Comparison of ENCODE assay signal across 13 cellular contexts in genomic region chr7:41182782-41183181, GRCh38.
DNase-seq lines count a peak whose midpoint lies in the region; ATAC-seq, FAIRE-seq and TF ChIP-seq lines count a peak whose summit lies in the region.
"Had no signal": no experiment of that assay in that cellular context is flagged by ENCODE, and none has a peak within 500 bp of the region (broad histone marks: within the 10 kb centered on the region; RNA-seq: fewer than 3 reads in every experiment).

No MANE protein-coding gene starts in this region.

- H3K9ac ChIP-seq in PC-3 (ENCODE audit: low read length) = peak overlapping the region; percentile 82
- no peak overlapping the region for H3K9ac ChIP-seq in endothelial cell of umbilical vein (replicated peaks; ENCODE audit: extremely low read depth, insufficient read depth, low read length)
- H3K9ac ChIP-seq: GM23248 had no signal

- dilution Hi-C loops in endothelial cell of umbilical vein (cut with MboI; ENCODE audit: extremely low pct_ligation_motif_present, low sequenced_read_pairs) = no loop called here

- no peaks in the 10 kb centered on the region for H3K79me2 ChIP-seq in PC-3 (ENCODE audit: low read length)
- no peaks in the 10 kb centered on the region for H3K79me2 ChIP-seq in endothelial cell of umbilical vein (ENCODE audit: control insufficient read depth, insufficient read depth, low read length)

- no peak for FAIRE-seq in endothelial cell of umbilical vein (lab: Jason Lieb, UNC)
- FAIRE-seq: GM12878, H54 had no signal

- peak; percentile 4; the same call in 1 of the 2 replicates for ATAC-seq in PC-3
- no peak for ATAC-seq in HG03095 (IDR thresholded peaks at IDR 0.05; ENCODE audit: unreplicated experiment)
- ATAC-seq: CD8-positive, alpha-beta T cell; HCT116 had no signal

- POLR2A ChIA-PET in PC-3 (lab: Charles Lee; ENCODE audit: unreplicated experiment) = interaction anchor here (0.6 kb wide), 2 partner anchors 134 to 182 kb away, joined by 3 to 6 read pairs; no protein-coding TSS in a partner anchor
- POLR2A ChIA-PET in endothelial cell of umbilical vein (lab: Charles Lee) = no interaction called here

- H3K27ac ChIP-seq in PC-3 (ENCODE audit: low read length) (peak overlapping the region; percentile 99), endothelial cell of umbilical vein (ENCODE audit: insufficient read depth, low read depth, low read length) (no peak overlapping the region), prostate gland (no peak overlapping the region)
- H3K27ac ChIP-seq: GM23248 had no signal

- intact Hi-C loops in PC-3 (cut with micrococcal nuclease) (loop anchor here (1.0 to 10.0 kb wide), 3 partner anchors 75 to 360 kb away; no protein-coding TSS in a partner anchor), endothelial cell of umbilical vein (cut with micrococcal nuclease) (no loop called here), prostate gland (cut with DNase I) (no loop called here)

- CTCF ChIA-PET in PC-3 (lab: Charles Lee) = interaction anchor here (0.6 to 1.0 kb wide), 4 partner anchors 57 to 522 kb away, joined by 3 to 5 read pairs (median 4); no protein-coding TSS in a partner anchor
- CTCF ChIA-PET in endothelial cell of umbilical vein (lab: Charles Lee) = interaction anchor here (1.3 kb wide), 1 partner anchor 180 kb away, joined by 4 read pairs; no protein-coding TSS in a partner anchor

- 93% methylated on average over 2 of the region's 2 CpGs for WGBS in prostate gland

- DNase-seq in DMS 273 (lab: John Stamatoyannopoulos, UW; ENCODE audit: unreplicated experiment) = peak; percentile 50
- no peak for DNase-seq in DMS 273 treated with DMSO at 0.1 percent for 48 hours (lab: John Stamatoyannopoulos, UW)
- no peak for DNase-seq in PC-3
- no peak for DNase-seq in endothelial cell of umbilical vein (ENCODE audit: low read depth, low spot score)
- DNase-seq in prostate gland (ENCODE audit: low spot score) = no peak
- no peak for DNase-seq in SW 1271 (lab: John Stamatoyannopoulos, UW)
- DNase-seq: CD8-positive, alpha-beta T cell; COR-L47; GM23248 had no signal

- H3K9me3 ChIP-seq in PC-3 (ENCODE audit: low read length) = no peaks in the 10 kb centered on the region
- H3K9me3 ChIP-seq in endothelial cell of umbilical vein (replicated peaks; ENCODE audit: control insufficient read depth, insufficient read depth, low read length) = no peaks in the 10 kb centered on the region
- H3K9me3 ChIP-seq in prostate gland = no peaks in the 10 kb centered on the region

- no peaks in the 10 kb centered on the region for H4K20me1 ChIP-seq in PC-3 (ENCODE audit: low read length)
- no peaks in the 10 kb centered on the region for H4K20me1 ChIP-seq in endothelial cell of umbilical vein (replicated peaks; ENCODE audit: control insufficient read depth, extremely low read depth, insufficient read depth, low read length)

- H3K9me2 ChIP-seq in PC-3 (replicated peaks; ENCODE audit: low read length) = no peaks in the 10 kb centered on the region

- TF ChIP-seq CTCF in PC-3 (conservative IDR thresholded peaks at IDR 0.05; ENCODE audit: low read depth, low read length) (no peak), endothelial cell of umbilical vein (IDR thresholded peaks at IDR 0.05; ENCODE audit: extremely low read depth in 1 of 2, insufficient read depth in 1 of 2, low read depth in 1 of 2, low read length in 2 of 2) (no peak), prostate gland (IDR thresholded peaks at IDR 0.05) (no peak)

- H3K9me1 ChIP-seq in endothelial cell of umbilical vein (replicated peaks; ENCODE audit: control insufficient read depth, extremely low read depth, insufficient read depth, low read length) = no peaks in the 10 kb centered on the region

- H3K4me2 ChIP-seq in PC-3 (ENCODE audit: low read length) = peak overlapping the region; percentile 33
- H3K4me2 ChIP-seq in endothelial cell of umbilical vein (ENCODE audit: insufficient read depth, low read length) = no peak overlapping the region

- TF ChIP-seq POLR2A in endothelial cell of umbilical vein (IDR thresholded peaks at IDR 0.05; ENCODE audit: low read depth, low read length) (no peak), prostate gland (IDR thresholded peaks at IDR 0.05) (no peak)

- BruUV-seq in PC-3 (replicated peaks; lab: Mats Ljungman, UMichigan) = no TSS peak
- no TSS peak for BruUV-seq in endothelial cell of umbilical vein (replicated peaks; lab: Mats Ljungman, UMichigan)

- H3F3A ChIP-seq in PC-3 (ENCODE audit: low read length, unreplicated experiment) = no peaks in the 10 kb centered on the region

- no peak overlapping the region for H3K4me3 ChIP-seq in PC-3 (ENCODE audit: low read length)
- no peak overlapping the region for H3K4me3 ChIP-seq in endothelial cell of umbilical vein (replicated peaks in 1 of 3; ENCODE audit: insufficient read depth in 1 of 3, low read depth in 1 of 3, low read length in 3 of 3)
- no peak overlapping the region for H3K4me3 ChIP-seq in prostate gland
- H3K4me3 ChIP-seq: GM12878, GM23248 had no signal

- H3K4me1 ChIP-seq in PC-3 (ENCODE audit: insufficient read depth, low read length) (peaks cover 51% of the 10 kb centered on the region), endothelial cell of umbilical vein (ENCODE audit: control insufficient read depth, extremely low read depth, insufficient read depth, low read length) (peaks cover 12% of the 10 kb centered on the region), prostate gland (replicated peaks) (no peaks in the 10 kb centered on the region)

- no peaks in the 10 kb centered on the region for H3K27me3 ChIP-seq in PC-3 (ENCODE audit: low read length)
- no peaks in the 10 kb centered on the region for H3K27me3 ChIP-seq in endothelial cell of umbilical vein (ENCODE audit: control insufficient read depth in 2 of 2, insufficient read depth in 2 of 2, low read length in 2 of 2)
- H3K27me3 ChIP-seq in prostate gland (replicated peaks; ENCODE audit: insufficient read depth) = no peaks in the 10 kb centered on the region

- H3K36me3 ChIP-seq in PC-3 (ENCODE audit: low read depth, low read length) = no peaks in the 10 kb centered on the region
- no peaks in the 10 kb centered on the region for H3K36me3 ChIP-seq in endothelial cell of umbilical vein (ENCODE audit: control insufficient read depth in 2 of 2, extremely low read depth in 1 of 2, insufficient read depth in 2 of 2, low read length in 2 of 2)
- no peaks in the 10 kb centered on the region for H3K36me3 ChIP-seq in prostate gland

- H2AFZ ChIP-seq in PC-3 (ENCODE audit: low read length) (no peak overlapping the region), endothelial cell of umbilical vein (ENCODE audit: low read depth, low read length) (peak overlapping the region; percentile 23)
- H2AFZ ChIP-seq: GM23248 had no signal

TF ChIP-seq in endothelial cell of umbilical vein, 7 proteins besides CTCF, POLR2A, EP300 and RAD21:
- TF ChIP-seq MAX (IDR thresholded peaks at IDR 0.05; ENCODE audit: insufficient read depth, insufficient read length) = no peak
- TF ChIP-seq MYC (IDR thresholded peaks at IDR 0.05; ENCODE audit: low read depth, low read length) = no peak
- no peak for TF ChIP-seq GATA2 (IDR thresholded peaks at IDR 0.05; ENCODE audit: insufficient read depth, insufficient read length, low read depth, low read length)
- TF ChIP-seq EZH2 (IDR thresholded peaks at IDR 0.05; ENCODE audit: borderline replicate concordance, low read depth, low read length, severe bottlenecking) = no peak
- no peak for TF ChIP-seq JUN (IDR thresholded peaks at IDR 0.05; ENCODE audit: borderline replicate concordance, insufficient read depth, insufficient read length, low read depth)
- no peak for TF ChIP-seq POLR2AphosphoS5 (IDR thresholded peaks at IDR 0.05; ENCODE audit: insufficient read depth, low read depth, low read length)
